8 cellular contexts compared by ENCODE assay signal in genomic region chr3:47803478-47804025, GRCh38. TPM values are rescaled to one million over a fixed set of nuclear protein-coding genes. Genes with fewer than 3 reads are reported as not detected.
DNase-seq lines count a peak whose midpoint lies in the region; ATAC-seq and TF ChIP-seq lines count a peak whose summit lies in the region.

No MANE protein-coding gene starts in this region.

- peak overlapping the region; percentile 36 for H2AK5ac ChIP-seq in neuronal stem cell (ENCODE audit: low read depth, low read length)

- peak overlapping the region; percentile 88 for H3K9ac ChIP-seq in neuronal stem cell (ENCODE audit: low read depth, low read length, poor library complexity)

- H3K4me1 ChIP-seq in ectodermal cell (ENCODE audit: control insufficient read depth, insufficient read depth, low read length) (peaks cover 10% of the 10 kb centered on the region), neuronal stem cell (ENCODE audit: control insufficient read depth in 2 of 2, insufficient read depth in 1 of 2, low read depth in 1 of 2, low read length in 2 of 2) (peaks cover 3 to 6% of the 10 kb centered on the region in 2 donors)

- H3K27ac ChIP-seq in ectodermal cell (ENCODE audit: insufficient read depth, low read depth, low read length, poor library complexity, severe bottlenecking) (peak overlapping the region; percentile 98), neuronal stem cell (replicated peaks; ENCODE audit: low read length) (peak overlapping the region; percentile 95)

- H3K79me1 ChIP-seq in neuronal stem cell (ENCODE audit: low read depth, low read length) = no peaks in the 10 kb centered on the region

- WGBS in ectodermal cell, 2 experiments = 0 to 1% methylated on average over 20 of the region's 20 CpGs
- no CpG with 5 or more reads among the region's 20 CpGs for WGBS in neuronal stem cell (ENCODE audit: extremely low coverage in 2 of 2, insufficient read length in 2 of 2, insufficient replicate concordance in 1 of 2), 2 donors

- H3K27me3 ChIP-seq in ectodermal cell (ENCODE audit: control insufficient read depth, insufficient read depth, low read length, poor library complexity, severe bottlenecking) (no peaks in the 10 kb centered on the region), neuronal stem cell (ENCODE audit: control insufficient read depth in 3 of 3, insufficient read depth in 3 of 3, low read depth in 1 of 3, low read length in 3 of 3) (no peaks in the 10 kb centered on the region)

- H3K9me3 ChIP-seq in ectodermal cell (ENCODE audit: control insufficient read depth, low read length) (no peaks in the 10 kb centered on the region), neuronal stem cell (replicated peaks in 1 of 2; ENCODE audit: control insufficient read depth in 2 of 2, insufficient read depth in 1 of 2, low read depth in 1 of 2, low read length in 2 of 2) (no peaks in the 10 kb centered on the region)

- no peak overlapping the region for H4K8ac ChIP-seq in neuronal stem cell (ENCODE audit: low read depth, low read length)

- H3K36me3 ChIP-seq in ectodermal cell (ENCODE audit: control insufficient read depth, insufficient read depth, low read length) = peaks cover 5% of the 10 kb centered on the region
- H3K36me3 ChIP-seq in neuronal stem cell (replicated peaks in 1 of 2; ENCODE audit: control insufficient read depth in 2 of 2, insufficient read depth in 2 of 2, low read length in 2 of 2) = peaks cover 6 to 39% of the 10 kb centered on the region in 2 donors

- POLR2A ChIA-PET in HEK293T (lab: Yijun Ruan, JAX) = no interaction called here

- H2BK5ac ChIP-seq in neuronal stem cell (ENCODE audit: low read length) = peak overlapping the region; percentile 83

- CTCF ChIA-PET in HEK293T (lab: Yijun Ruan, JAX) = no interaction called here

- peak overlapping the region; percentile 93 for H3K18ac ChIP-seq in neuronal stem cell (ENCODE audit: low read length)

- no peak overlapping the region for H3K4ac ChIP-seq in neuronal stem cell (ENCODE audit: low read length)

- peak overlapping the region; percentile 88 for H3K4me3 ChIP-seq in GM12865 (ENCODE audit: low read depth, low read length)
- peak overlapping the region; percentile 81 for H3K4me3 ChIP-seq in ectodermal cell (ENCODE audit: insufficient read depth, low read depth, low read length)
- peak overlapping the region; percentile 87 to 95 for H3K4me3 ChIP-seq in neuronal stem cell (ENCODE audit: low read length in 2 of 2)

- H2AFZ ChIP-seq in neuronal stem cell (ENCODE audit: low read length) = peak overlapping the region; percentile 99

- H3K4me2 ChIP-seq in neuronal stem cell (ENCODE audit: insufficient read depth, low read length, poor library complexity, severe bottlenecking) = peak overlapping the region; percentile 78

- no peak for TF ChIP-seq CTCF in GM12865 (IDR thresholded peaks at IDR 0.05; ENCODE audit: insufficient read depth, low read depth, low read length, missing control alignments)

- H3K14ac ChIP-seq in neuronal stem cell (ENCODE audit: low read length) = peak overlapping the region; percentile 65

- ATAC-seq in GM19351 (IDR thresholded peaks at IDR 0.05; ENCODE audit: unreplicated experiment) = no peak

- H4K91ac ChIP-seq in neuronal stem cell (ENCODE audit: low read depth, low read length, poor library complexity) = no peak overlapping the region

- no peak overlapping the region for H2BK15ac ChIP-seq in neuronal stem cell (ENCODE audit: low read length)

- no peak for DNase-seq in GM12865 (ENCODE audit: low read depth)
- peak; percentile 47 for DNase-seq in NCI-H69 (lab: John Stamatoyannopoulos, UW)
- DNase-seq in neuronal stem cell (ENCODE audit: low spot score) = no peak
- DNase-seq in HEK293T (ENCODE audit: extremely low spot score) = no peak
- no peak for DNase-seq in NCI-H1436 treated with DMSO at 0.1 percent for 48 hours (lab: John Stamatoyannopoulos, UW)
- DNase-seq in NOMO-1 treated with dmso at 0.1 percent for 144 hours (lab: John Stamatoyannopoulos, UW; ENCODE audit: unreplicated experiment) = no peak

- no peak overlapping the region for H2BK120ac ChIP-seq in neuronal stem cell (ENCODE audit: low read depth, low read length)

- H2BK12ac ChIP-seq in neuronal stem cell (ENCODE audit: low read length) = no peak overlapping the region

- H3K23ac ChIP-seq in neuronal stem cell (ENCODE audit: low read depth, low read length, poor library complexity) = peak overlapping the region; percentile 92

TF ChIP-seq in HEK293T, 16 proteins besides CTCF, POLR2A, EP300 and RAD21:
- no peak for TF ChIP-seq L3MBTL2 (conservative IDR thresholded peaks at IDR 0.05)
- TF ChIP-seq NFRKB (IDR thresholded peaks at IDR 0.05) = no peak
- no peak for TF ChIP-seq SUZ12 (IDR thresholded peaks at IDR 0.05)
- TF ChIP-seq FOXK2 (IDR thresholded peaks at IDR 0.05) = no peak
- no peak for TF ChIP-seq LEF1 (IDR thresholded peaks at IDR 0.05; ENCODE audit: borderline replicate concordance)
- no peak for TF ChIP-seq SP1 (IDR thresholded peaks at IDR 0.05)
- TF ChIP-seq HDGF (IDR thresholded peaks at IDR 0.05; ENCODE audit: borderline replicate concordance) = no peak
- no peak for TF ChIP-seq CTBP1 (IDR thresholded peaks at IDR 0.05; ENCODE audit: borderline replicate concordance)

RNA-seq across cellular contexts. Expression of gene DHX30, which starts 0.6 kb away (rescaled TPM):
- 108 TPM for polyA plus RNA-seq in ectodermal cell (2013, experiment 1 of 4)
- polyA plus RNA-seq in ectodermal cell (2013, experiment 2 of 4) = 110 TPM
- polyA plus RNA-seq in ectodermal cell (2013, experiment 3 of 4) = 85.6 TPM
- 93.3 TPM for polyA plus RNA-seq in ectodermal cell (2013, experiment 4 of 4)
- 60.2 TPM for polyA plus RNA-seq in neuronal stem cell (2013, experiment 1 of 2)
- 61.6 TPM for polyA plus RNA-seq in neuronal stem cell (2013, experiment 2 of 2)

RNA-seq across cellular contexts. Expression of gene SMARCC1, which starts 21.9 kb away (rescaled TPM):
- 249 TPM for polyA plus RNA-seq in ectodermal cell (2013, experiment 1 of 4)
- 278 TPM for polyA plus RNA-seq in ectodermal cell (2013, experiment 2 of 4)
- polyA plus RNA-seq in ectodermal cell (2013, experiment 3 of 4) = 152 TPM
- polyA plus RNA-seq in ectodermal cell (2013, experiment 4 of 4) = 165 TPM
- 107 TPM for polyA plus RNA-seq in neuronal stem cell (2013, experiment 1 of 2)
- polyA plus RNA-seq in neuronal stem cell (2013, experiment 2 of 2) = 107 TPM
